ENCODE assay signal across 8 cellular contexts in the genomic region with DNA sequence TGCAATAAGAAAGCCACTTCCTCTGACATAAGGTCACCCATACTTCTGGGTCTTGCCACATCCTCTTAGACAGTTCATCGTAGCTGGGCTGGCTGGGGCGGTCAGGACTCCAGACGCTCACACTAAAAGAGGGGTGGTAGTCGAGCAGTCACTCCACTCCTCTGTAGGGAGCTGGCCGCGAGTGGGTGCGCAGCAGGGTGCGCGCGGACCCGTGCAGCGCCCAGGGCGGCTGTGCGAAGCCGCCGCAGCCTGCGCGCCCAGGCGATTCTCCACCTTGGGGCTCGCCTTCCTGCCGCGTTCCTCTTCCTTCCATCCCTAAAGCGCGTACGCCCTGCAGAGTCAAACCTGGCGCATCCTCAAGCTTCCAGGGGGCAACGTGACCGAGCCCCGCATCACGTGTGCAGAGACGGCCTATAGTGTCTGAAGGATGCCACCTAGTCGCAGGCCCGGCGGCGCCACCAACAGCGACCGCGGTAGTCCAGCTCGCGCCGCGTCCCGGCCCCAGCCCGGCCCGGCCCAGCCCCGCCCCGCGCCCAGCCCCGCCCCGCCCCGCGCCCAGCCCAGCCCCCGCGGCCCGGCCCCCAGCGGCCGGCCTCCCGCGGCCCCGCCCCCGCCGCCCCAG. TPM values are rescaled to one million over a fixed set of nuclear protein-coding genes. Genes with fewer than 3 reads are reported as not detected.
DNase-seq lines count a peak whose midpoint lies in the region; ATAC-seq and TF ChIP-seq lines count a peak whose summit lies in the region.

No MANE protein-coding gene starts in this region.

- peaks cover 0 to 12% of the 10 kb centered on the region in 2 donors for H3K36me3 ChIP-seq in vagina

- H3K4me3 Mint-ChIP-seq in T-cell = peak overlapping the region; percentile 84 to 90 (median 89)

- ATAC-seq in GM18499 (IDR thresholded peaks at IDR 0.05; ENCODE audit: insufficient read depth, unreplicated experiment) = peak; percentile 87
- ATAC-seq in HG02884 (IDR thresholded peaks at IDR 0.05; ENCODE audit: unreplicated experiment) = peak; percentile 79
- ATAC-seq in T-cell (replicated peaks in 1 of 4) = peak; percentile 77 to 83 (median 82)
- ATAC-seq in right cardiac atrium = peak; percentile 91 to 93

- H3K27ac ChIP-seq in right cardiac atrium (ENCODE audit: low read length) (peak overlapping the region; percentile 96), vagina (peak overlapping the region; percentile 90)

- H3K27me3 Mint-ChIP-seq in T-cell = no peaks in the 10 kb centered on the region

- H3K4me3 ChIP-seq in right cardiac atrium (ENCODE audit: low read length) (peak overlapping the region; percentile 71), vagina (peak overlapping the region; percentile 88 to 94)

- TF ChIP-seq CTCF in vagina (IDR thresholded peaks at IDR 0.05) = no peak

- H3K9me3 ChIP-seq in right cardiac atrium (ENCODE audit: control insufficient read depth, low read length) (no peaks in the 10 kb centered on the region), vagina (no peaks in the 10 kb centered on the region)

- peak; percentile 82 for DNase-seq in NCI-H146 treated with DMSO at 0.1 percent for 48 hours (lab: John Stamatoyannopoulos, UW; ENCODE audit: unreplicated experiment)
- DNase-seq in T-cell = peak; percentile 60 to 82 (median 74)
- peak in 55 of 56 donors; percentile 68 to 99 (median 92) for DNase-seq in amygdala (lab: John Stamatoyannopoulos, UW)
- peak; percentile 92 to 97 (median 97) for DNase-seq in right cardiac atrium
- peak; percentile 17 for DNase-seq in pulmonary artery endothelial cell (ENCODE audit: low read depth, low spot score)
- DNase-seq in vagina (ENCODE audit: extremely low spot score in 2 of 2) = peak in 1 of 2 donors; percentile 95

- peaks cover 39% of the 10 kb centered on the region for H3K36me3 Mint-ChIP-seq in T-cell

- H3K4me1 Mint-ChIP-seq in T-cell = peaks cover 60 to 72% (median 63%) of the 10 kb centered on the region in 3 donors

- peak in 1 of 2 donors; percentile 45 for TF ChIP-seq POLR2A in vagina (IDR thresholded peaks at IDR 0.05)

- H3K9me3 Mint-ChIP-seq in T-cell = peaks cover 0 to 5% (median 0%) of the 10 kb centered on the region in 3 donors

- intact Hi-C loops in right cardiac atrium (cut with DNase I) = loop anchor here in 2 of 4 donors (5.0 to 10.0 kb wide), 2 partner anchors 44 to 238 kb away; a partner anchor contains a TSS
- intact Hi-C loops in vagina (cut with DNase I) = loop anchor here (1.0 to 5.0 kb wide), 2 partner anchors 348 to 391 kb away; a partner anchor contains a TSS

- H3K27ac Mint-ChIP-seq in T-cell = peak overlapping the region; percentile 87 to 89

- under 1% methylated on average over 62 of the region's 62 CpGs for WGBS in right cardiac atrium

- H3K27me3 ChIP-seq in right cardiac atrium (ENCODE audit: control insufficient read depth, insufficient read depth) (no peaks in the 10 kb centered on the region), vagina (no peaks in the 10 kb centered on the region)

- POLR2A ChIA-PET in T-cell (lab: Charles Lee) = interaction anchor here in 1 of 2 donors (0.5 to 1.2 kb wide), 3 partner anchors 46 to 391 kb away, joined by 3 to 5 read pairs (median 5); a partner anchor contains a TSS

- CTCF ChIA-PET in T-cell (lab: Charles Lee) = interaction anchor here (0.6 to 2.1 kb wide), 6 partner anchors 46 to 741 kb away, joined by 3 to 7 read pairs (median 4); a partner anchor contains a TSS

- H3K4me1 ChIP-seq in right cardiac atrium (ENCODE audit: control insufficient read depth, insufficient read depth, low read length) (peaks cover 4% of the 10 kb centered on the region), vagina (peaks cover 61% of the 10 kb centered on the region)

RNA-seq across cellular contexts. Expression of a gene that starts 0.4 kb away (rescaled TPM):
- 100 to 1,000 TPM in 2 of 5 donors, 10 to 100 TPM in 3; 70.7 to 108 (median 98.3) TPM for total RNA-seq in T-cell
- total RNA-seq in right cardiac atrium = 100 to 1,000 TPM; 638 to 760 (median 675) TPM
- polyA plus RNA-seq in right cardiac atrium = 756 TPM
- total RNA-seq in pulmonary artery endothelial cell = 183 and 239 TPM in 2 replicates
- 245 TPM for total RNA-seq in vagina
